ENCODE assay signal across 1 cellular context in the genomic region with DNA sequence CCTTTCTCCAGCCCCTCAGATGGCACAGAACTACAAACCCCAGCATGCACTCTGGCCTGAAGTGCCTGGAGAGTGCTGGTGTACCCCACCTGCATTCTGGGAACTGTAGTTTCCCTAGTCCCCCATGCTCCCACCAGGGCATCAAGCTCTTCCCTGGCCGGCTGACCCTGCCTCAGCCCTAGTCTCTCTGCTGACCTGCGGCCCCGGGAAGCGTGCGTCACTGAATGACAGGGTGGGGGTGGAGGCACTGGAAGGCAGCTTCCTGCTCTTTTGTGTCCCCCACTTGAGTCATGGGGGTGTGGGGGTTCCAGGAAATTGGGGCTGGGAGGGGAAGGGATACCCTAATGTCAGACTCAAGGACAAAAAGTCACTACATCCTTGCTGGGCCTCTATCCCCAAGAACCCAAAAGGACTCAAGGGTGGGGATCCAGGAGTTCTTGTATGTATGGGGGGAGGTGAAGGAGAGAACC.
TF ChIP-seq lines count a peak whose summit lies in the region.

No MANE protein-coding gene starts in this region.

TF ChIP-seq in A549, 52 proteins besides CTCF, POLR2A, EP300 and RAD21 (continued from another document):
- no peak for TF ChIP-seq KDM1A (IDR thresholded peaks at IDR 0.05; ENCODE audit: low read depth)
TF ChIP-seq in A549: peak in this region for 0.
